ENCODE assay signal across 8 cellular contexts in genomic region chr6:143174516-143174915, GRCh38.
"Had no signal": no experiment of that assay in that cellular context is flagged by ENCODE, and none has a peak within 500 bp of the region (broad histone marks: within the 10 kb centered on the region; RNA-seq: fewer than 3 reads in every experiment).

No MANE protein-coding gene starts in this region.

- H3K27ac Mint-ChIP-seq: IgD-negative memory B cell had no signal

- H3K9ac ChIP-seq: KMS-11 had no signal

- H3K27me3 Mint-ChIP-seq: IgD-negative memory B cell had no signal

- H3K4me3 Mint-ChIP-seq: IgD-negative memory B cell had no signal

- ATAC-seq: HepG2 had no signal

- FAIRE-seq: HTR-8/SVneo had no signal

- H3K27ac ChIP-seq: HL-60, KMS-11 had no signal

- H3K4me2 ChIP-seq: KMS-11 had no signal

- DNase-seq: IMR-90, KBM-7, KG1 had no signal

- H3K4me1 Mint-ChIP-seq: IgD-negative memory B cell had no signal
